ENCODE assay signal across 14 cellular contexts in the genomic region with DNA sequence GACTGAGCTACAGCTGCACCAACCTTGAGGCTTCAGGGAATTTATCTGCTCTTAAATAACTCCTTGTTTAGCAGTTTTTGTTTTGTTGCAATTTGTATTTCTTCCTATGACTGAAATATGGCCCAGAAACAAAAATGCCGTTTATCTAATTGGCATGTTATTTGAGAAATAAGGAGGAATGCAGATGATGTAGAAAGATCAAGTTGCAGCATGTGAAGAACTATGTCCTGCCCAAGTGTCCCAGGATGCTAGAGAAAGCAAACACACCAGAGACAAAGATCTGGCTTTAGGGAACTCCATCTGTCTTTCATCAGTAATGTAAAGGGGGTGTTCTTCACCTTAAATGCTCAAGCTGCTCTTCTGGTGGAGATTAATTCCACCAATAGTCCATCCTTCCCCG. TPM values are rescaled to one million over a fixed set of nuclear protein-coding genes. Genes with fewer than 3 reads are reported as not detected.
DNase-seq lines count a peak whose midpoint lies in the region; TF ChIP-seq lines count a peak whose summit lies in the region.
"Had no signal": no experiment of that assay in that cellular context is flagged by ENCODE, and none has a peak within 500 bp of the region (broad histone marks: within the 10 kb centered on the region; RNA-seq: fewer than 3 reads in every experiment).

No MANE protein-coding gene starts in this region.

- peak; percentile 32 for DNase-seq in AG08396 (ENCODE audit: low spot score)
- DNase-seq in LHCN-M2 (ENCODE audit: low read depth) = peak; percentile 36
- DNase-seq in choroid plexus epithelial cell (ENCODE audit: low read depth) = peak; percentile 85
- no peak for DNase-seq in mesothelial cell of epicardium (ENCODE audit: low spot score in 2 of 2, unreplicated experiment in 2 of 2)
- DNase-seq in activated CD4-positive, alpha-beta T cell treated with anti-CD3 and anti-CD28 coated beads, Interleukin-2, amount 50 U/mL, for 48 hours = no peak
- no peak for DNase-seq in SHP77 (lab: John Stamatoyannopoulos, UW)
- no peak for DNase-seq in GM20000 (ENCODE audit: low spot score)
- DNase-seq in NCI-H1930 (lab: John Stamatoyannopoulos, UW) = no peak
- DNase-seq: dermis blood vessel endothelial cell, glutamatergic neuron, NCI-H146, upper lobe of right lung had no signal

- no peak overlapping the region for H3K4me3 Mint-ChIP-seq in mesothelial cell of epicardium
- H3K4me3 Mint-ChIP-seq: activated naive CD4-positive, alpha-beta T cell treated with anti-CD3 and anti-CD28 coated beads, Interleukin-2, amount 50 U/mL, for 24 hours had no signal

- H3K36me3 Mint-ChIP-seq in mesothelial cell of epicardium = no peaks in the 10 kb centered on the region

- no peak for TF ChIP-seq CTCF in choroid plexus epithelial cell (conservative IDR thresholded peaks at IDR 0.05; ENCODE audit: low read depth, low read length)
- TF ChIP-seq CTCF in mesothelial cell of epicardium (IDR thresholded peaks at IDR 0.05; ENCODE audit: unreplicated experiment) = no peak
- TF ChIP-seq CTCF in GM20000 (IDR thresholded peaks at IDR 0.05; ENCODE audit: extremely low read depth, missing control alignments) = no peak

- peak overlapping the region; percentile 25 for H3K27ac Mint-ChIP-seq in mesothelial cell of epicardium
- H3K27ac Mint-ChIP-seq: activated naive CD4-positive, alpha-beta T cell treated with anti-CD3 and anti-CD28 coated beads, Interleukin-2, amount 50 U/mL, for 24 hours had no signal

- peaks cover 21% of the 10 kb centered on the region for H3K4me1 Mint-ChIP-seq in mesothelial cell of epicardium

- H3K4me3 ChIP-seq in choroid plexus epithelial cell (ENCODE audit: low read depth, low read length) = no peak overlapping the region
- H3K4me3 ChIP-seq: K562, upper lobe of right lung had no signal

- H3K27me3 Mint-ChIP-seq in mesothelial cell of epicardium (ENCODE audit: low read depth) = no peaks in the 10 kb centered on the region
- H3K27me3 Mint-ChIP-seq: activated naive CD4-positive, alpha-beta T cell treated with anti-CD3 and anti-CD28 coated beads, Interleukin-2, amount 50 U/mL, for 24 hours had no signal

- peaks cover 6% of the 10 kb centered on the region for H3K9me3 Mint-ChIP-seq in mesothelial cell of epicardium
- H3K9me3 Mint-ChIP-seq: activated naive CD4-positive, alpha-beta T cell treated with anti-CD3 and anti-CD28 coated beads, Interleukin-2, amount 50 U/mL, for 24 hours had no signal

RNA-seq across cellular contexts. Expression of a gene that starts 29.7 kb away (rescaled TPM):
- 6.3 and 7.7 TPM in 2 replicates for total RNA-seq in LHCN-M2 (2014; rRNA removed)
- 3.7 TPM for polyA plus RNA-seq in LHCN-M2 (2012)
- total RNA-seq in mesothelial cell of epicardium = 12.3 to 13.7 TPM (median 13.0 TPM) in 3 replicates

Comparison
In these comparisons a context has a peak if more than half of its experiments do, and no peak if none do; other contexts are left out.
1. DNase-seq: peak in AG08396 (single experiment), LHCN-M2 (single experiment) and choroid plexus epithelial cell (single experiment); none in mesothelial cell of epicardium (0 of 2), activated CD4-positive, alpha-beta T cell treated with anti-CD3 and anti-CD28 coated beads, Interleukin-2, amount 50 U/mL, for 48 hours (0 of 2), SHP77 (0 of 2), GM20000 (single experiment) and NCI-H1930 (0 of 2).